ENCODE assay signal across 20 cellular contexts in the genomic region with DNA sequence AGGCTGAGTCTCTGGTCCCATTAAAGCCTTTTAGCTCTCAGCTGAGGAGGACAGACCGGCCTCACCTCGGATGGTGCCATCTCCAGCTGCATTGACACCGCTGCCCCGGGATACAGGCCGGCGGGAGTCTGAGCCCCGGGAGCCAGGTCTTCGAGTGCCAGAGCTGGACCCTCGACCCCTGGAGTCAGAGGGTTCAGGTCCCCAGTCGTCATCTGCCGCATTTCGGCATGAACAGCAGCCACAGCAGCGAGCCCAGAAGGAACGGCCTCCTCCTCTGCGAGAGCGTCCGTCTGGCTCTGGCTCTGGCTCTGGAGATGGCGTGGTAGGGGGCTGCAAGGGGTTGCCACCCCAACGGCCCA. TPM values are rescaled to one million over a fixed set of nuclear protein-coding genes. Genes with fewer than 3 reads are reported as not detected.
A peak's percentile ranks its signal among the peaks of the same experiment; 100 is the strongest.
DNase-seq lines count a peak whose midpoint lies in the region; ATAC-seq, FAIRE-seq and TF ChIP-seq lines count a peak whose summit lies in the region.
"Had no signal": no experiment of that assay in that cellular context is flagged by ENCODE, and none has a peak within 500 bp of the region (broad histone marks: within the 10 kb centered on the region; RNA-seq: fewer than 3 reads in every experiment).

No MANE protein-coding gene starts in this region.

- H3K27ac ChIP-seq in RWPE2 (ENCODE audit: poor library complexity, severe bottlenecking) (peak overlapping the region; percentile 88), kidney (ENCODE audit: low read depth in 2 of 2, low read length in 2 of 2) (no peak overlapping the region)
- H3K27ac ChIP-seq: BLaER1 had no signal

- H3K9ac ChIP-seq in kidney (ENCODE audit: low read length in 2 of 2), result no peak overlapping the region
- H3K9ac ChIP-seq: BLaER1 had no signal

- FAIRE-seq in kidney (lab: Jason Lieb, UNC), result no peak
- FAIRE-seq: A204.1, GM12892, H54 had no signal

- DNase-seq in RWPE2 (ENCODE audit: low spot score), result no peak
- DNase-seq in epithelial cell of esophagus (ENCODE audit: low read depth), result no peak
- DNase-seq in kidney, result peak; percentile 68
- peak; percentile 76 for DNase-seq in posterior vena cava (ENCODE audit: low spot score)
- no peak for DNase-seq in dedifferentiated amniotic fluid mesenchymal stem cell (ENCODE audit: extremely low spot score)
- no peak for DNase-seq in AG08395 (ENCODE audit: low spot score)
- DNase-seq in Ammon's horn (ENCODE audit: low spot score), result no peak
- DNase-seq: ACHN; AML-193; CD4-positive, alpha-beta memory T cell; DMS153; DMS79; GDM1; HCEC 1CT had no signal

- H3K36me3 ChIP-seq in RWPE2 (ENCODE audit: low read depth), result peaks cover 46% of the 10 kb centered on the region
- H3K36me3 ChIP-seq in kidney (ENCODE audit: control insufficient read depth in 1 of 2, insufficient read depth in 2 of 2, low read length in 2 of 2), result peaks cover 1 to 4% of the 10 kb centered on the region in 2 donors

- intact Hi-C loops in kidney (cut with DNase I), result no loop called here
- intact Hi-C loops in posterior vena cava (cut with DNase I), result no loop called here

- ATAC-seq in RWPE2 (ENCODE audit: low read depth), result no peak
- ATAC-seq: GM23338 had no signal

- no peaks in the 10 kb centered on the region for H3K27me3 ChIP-seq in RWPE2 (ENCODE audit: insufficient read depth, poor library complexity, severe bottlenecking)
- H3K27me3 ChIP-seq: BLaER1 had no signal

- no peak for TF ChIP-seq CTCF in RWPE2 (IDR thresholded peaks at IDR 0.05; ENCODE audit: poor library complexity, severe bottlenecking)
- no peak for TF ChIP-seq CTCF in epithelial cell of esophagus (IDR thresholded peaks at IDR 0.05; ENCODE audit: insufficient read depth, low read depth, low read length, missing control alignments)
- no peak for TF ChIP-seq CTCF in kidney (IDR thresholded peaks at IDR 0.05; ENCODE audit: borderline replicate concordance, extremely low read depth, insufficient read depth)

- peaks cover 29% of the 10 kb centered on the region for H3K4me1 ChIP-seq in RWPE2 (ENCODE audit: insufficient read depth, poor library complexity, severe bottlenecking)
- H3K4me1 ChIP-seq in kidney (ENCODE audit: control insufficient read depth in 1 of 2, insufficient read depth in 1 of 2, low read depth in 1 of 2, low read length in 2 of 2), result peaks cover 0 to 3% of the 10 kb centered on the region in 2 donors

- H3K9me3 ChIP-seq in RWPE2 (ENCODE audit: severe bottlenecking) (no peaks in the 10 kb centered on the region), kidney (ENCODE audit: control insufficient read depth in 1 of 2, low read length in 2 of 2) (no peaks in the 10 kb centered on the region)
- H3K9me3 ChIP-seq: BLaER1 had no signal

- H3K4me3 ChIP-seq in RWPE2 (ENCODE audit: severe bottlenecking), result peak overlapping the region; percentile 11
- H3K4me3 ChIP-seq in epithelial cell of esophagus (ENCODE audit: low read length), result peak overlapping the region; percentile 55
- no peak overlapping the region for H3K4me3 ChIP-seq in kidney (ENCODE audit: low read length in 2 of 2)
- H3K4me3 ChIP-seq: BLaER1, GM23338 had no signal

RNA-seq across cellular contexts. Expression of a gene that starts 1.0 kb away (rescaled TPM):
- total RNA-seq in kidney, result 13.1 TPM
- polyA plus RNA-seq in kidney (ENCODE audit: insufficient read depth, low read depth, low replicate concordance), result 4.5 TPM
- total RNA-seq in posterior vena cava, result 1 to 10 TPM in 1 of 2 donors, under 1 TPM in 1; 0.14 to 1.7 TPM
- polyA plus RNA-seq: CD14-positive monocyte had no signal

RNA-seq across cellular contexts. Expression of a gene that starts 9.4 kb away (rescaled TPM):
- total RNA-seq in kidney (33.9 TPM), posterior vena cava (10 to 100 TPM; 14.5 to 17.3 TPM)
- 25.8 TPM for polyA plus RNA-seq in kidney (ENCODE audit: insufficient read depth, low read depth, low replicate concordance)

RNA-seq across cellular contexts. Expression of a gene that starts 19.5 kb away (rescaled TPM):
- 99.4 TPM for total RNA-seq in kidney
- 57.0 TPM for polyA plus RNA-seq in kidney (ENCODE audit: insufficient read depth, low read depth, low replicate concordance)
- 10 to 100 TPM; 77.8 to 85.1 TPM for total RNA-seq in posterior vena cava

RNA-seq across cellular contexts. Expression of a gene that starts 29.2 kb away (rescaled TPM):
- 75.0 TPM for total RNA-seq in kidney
- 92.5 TPM for polyA plus RNA-seq in kidney (ENCODE audit: insufficient read depth, low read depth, low replicate concordance)
- 10 to 100 TPM; 34.4 to 42.0 TPM for total RNA-seq in posterior vena cava

RNA-seq across cellular contexts. Expression of a gene that starts 29.8 kb away (rescaled TPM):
- total RNA-seq in kidney (145 TPM), posterior vena cava (100 to 1,000 TPM; 121 to 125 TPM)
- polyA plus RNA-seq in kidney (ENCODE audit: insufficient read depth, low read depth, low replicate concordance), result 439 TPM

Comparison
In these comparisons a context has a peak if more than half of its experiments do, and no peak if none do; other contexts are left out.
1. DNase-seq: peak in kidney (single experiment) and posterior vena cava (single experiment); none in RWPE2 (single experiment), epithelial cell of esophagus (single experiment), dedifferentiated amniotic fluid mesenchymal stem cell (single experiment), AG08395 (single experiment) and Ammon's horn (single experiment).
2. H3K4me3 ChIP-seq: peak in RWPE2 (single experiment) and epithelial cell of esophagus (single experiment); none in kidney (0 of 2).